ENCODE assay signal across 22 cellular contexts in the genomic region with DNA sequence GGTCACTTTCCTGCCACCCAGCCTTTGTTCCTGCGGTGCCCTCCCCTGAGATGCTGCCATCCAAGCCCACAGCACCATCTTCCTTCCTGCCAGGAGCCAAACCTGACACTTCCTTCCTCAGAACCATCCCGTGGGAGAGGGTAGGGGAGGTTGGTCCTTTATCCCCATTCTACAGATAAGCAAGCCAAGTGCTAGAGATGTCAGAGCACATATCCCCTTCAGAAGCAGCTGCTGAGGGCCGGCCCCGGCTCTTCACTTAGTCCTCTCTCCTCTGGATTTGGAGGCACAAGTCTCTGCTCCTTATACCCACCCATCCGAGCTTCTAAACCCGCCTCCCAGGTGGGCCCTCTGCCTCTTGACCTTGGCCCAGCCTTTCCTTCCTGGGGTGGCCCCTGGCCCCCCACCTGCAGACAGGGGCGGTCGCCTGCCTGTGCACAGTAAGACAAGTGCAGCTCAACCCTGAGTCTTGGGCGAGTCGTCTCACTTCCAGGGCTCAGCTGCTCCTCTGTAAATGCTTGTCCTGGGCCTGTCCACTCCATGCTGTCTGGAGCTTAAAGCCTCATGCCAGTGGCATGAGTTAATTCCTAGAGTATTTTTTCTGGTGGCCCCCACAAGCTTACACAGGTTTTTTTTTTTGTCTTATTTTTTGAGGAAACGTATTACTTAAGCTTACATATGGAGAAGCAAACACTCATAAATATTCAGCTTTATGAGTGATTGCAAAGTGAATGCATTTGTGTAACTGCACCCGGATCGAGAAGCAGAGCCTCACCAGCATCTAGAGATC.
DNase-seq lines count a peak whose midpoint lies in the region; ATAC-seq, FAIRE-seq and TF ChIP-seq lines count a peak whose summit lies in the region.
"Had no signal": no experiment of that assay in that cellular context is flagged by ENCODE, and none has a peak within 500 bp of the region (broad histone marks: within the 10 kb centered on the region; RNA-seq: fewer than 3 reads in every experiment).

No MANE protein-coding gene starts in this region.

- H3K36me3 Mint-ChIP-seq in neural progenitor cell, result no peaks in the 10 kb centered on the region
- no peaks in the 10 kb centered on the region for H3K36me3 Mint-ChIP-seq in T-cell
- H3K36me3 Mint-ChIP-seq: CD14-positive monocyte had no signal

- H3K27ac ChIP-seq in right cardiac atrium (ENCODE audit: low read length), result no peak overlapping the region
- no peak overlapping the region for H3K27ac ChIP-seq in neural progenitor cell
- no peak overlapping the region for H3K27ac ChIP-seq in esophagus squamous epithelium
- H3K27ac ChIP-seq: KMS-11, Peyer's patch, SJCRH30 had no signal

- WGBS in right cardiac atrium, result 86% methylated on average over 13 of the region's 13 CpGs
- 70 to 77% methylated on average over 11 to 13 of the region's 13 CpGs for WGBS in esophagus squamous epithelium, 2 donors

- TF ChIP-seq CTCF in epithelial cell of esophagus (IDR thresholded peaks at IDR 0.05; ENCODE audit: insufficient read depth, low read depth, low read length, missing control alignments), result no peak
- no peak for TF ChIP-seq CTCF in neural progenitor cell (IDR thresholded peaks at IDR 0.05)
- no peak for TF ChIP-seq CTCF in esophagus squamous epithelium (IDR thresholded peaks at IDR 0.05)

- CTCF ChIA-PET in T-cell (lab: Charles Lee), result interaction anchor here in 1 of 2 donors (0.6 kb wide), 1 partner anchor 292 kb away, joined by 3 read pairs; no protein-coding TSS in a partner anchor

- no peak overlapping the region for H2AFZ ChIP-seq in neural progenitor cell (replicated peaks)

- H3F3A ChIP-seq in neural progenitor cell (ENCODE audit: low read depth), result peaks cover 14% of the 10 kb centered on the region

- FAIRE-seq in urothelium cell line (lab: Jason Lieb, UNC), result peak; percentile 32
- FAIRE-seq: D721Med, HepG2 had no signal

- H3K4me1 Mint-ChIP-seq in neural progenitor cell (peaks cover 51% of the 10 kb centered on the region), T-cell (no peaks in the 10 kb centered on the region)
- H3K4me1 Mint-ChIP-seq: CD14-positive monocyte had no signal

- H3K36me3 ChIP-seq in neural progenitor cell (no peaks in the 10 kb centered on the region), esophagus squamous epithelium (no peaks in the 10 kb centered on the region)
- H3K36me3 ChIP-seq: Peyer's patch, SJCRH30 had no signal

- H3K9me3 Mint-ChIP-seq in neural progenitor cell (no peaks in the 10 kb centered on the region), T-cell (no peaks in the 10 kb centered on the region)

- H3K27me3 ChIP-seq in right cardiac atrium (ENCODE audit: control insufficient read depth, insufficient read depth) (no peaks in the 10 kb centered on the region), neural progenitor cell (no peaks in the 10 kb centered on the region), esophagus squamous epithelium (peaks cover 0 to 3% (median 0%) of the 10 kb centered on the region in 4 donors)
- H3K27me3 ChIP-seq: Peyer's patch had no signal

- peak in 2 of 3 donors; percentile 16 to 29 for DNase-seq in right cardiac atrium
- no peak for DNase-seq in Right ventricle myocardium inferior (ENCODE audit: missing footprints)
- peak; percentile 58 for DNase-seq in epithelial cell of esophagus (ENCODE audit: low read depth)
- DNase-seq in neural progenitor cell (ENCODE audit: low spot score), result no peak
- DNase-seq in urothelium cell line (ENCODE audit: low spot score), result no peak
- no peak for DNase-seq in T-cell
- DNase-seq in esophagus squamous epithelium (lab: John Stamatoyannopoulos, UW), result no peak
- DNase-seq: 8988T; EL; GF-D8; NCI-H1105; NCI-H2029 treated with DMSO at 0.1 percent for 48 hours; NCI-H226; NCI-H774; NK-92 treated with Interleukin-12 subunit alpha and Interleukin-12 subunit beta, amount 100 ng/mL, for 24 hours; Peyer's patch; SJCRH30 had no signal

- H3K9ac ChIP-seq in neural progenitor cell, result no peak overlapping the region
- H3K9ac ChIP-seq: KMS-11 had no signal

- H3K4me3 Mint-ChIP-seq in neural progenitor cell, result peak overlapping the region; percentile 7
- H3K4me3 Mint-ChIP-seq in T-cell, result no peak overlapping the region
- H3K4me3 Mint-ChIP-seq: CD14-positive monocyte had no signal

- H3K4me1 ChIP-seq in right cardiac atrium (ENCODE audit: control insufficient read depth, insufficient read depth, low read length) (no peaks in the 10 kb centered on the region), neural progenitor cell (peaks cover 28% of the 10 kb centered on the region), esophagus squamous epithelium (peaks cover 2 to 17% (median 3%) of the 10 kb centered on the region in 3 donors)
- H3K4me1 ChIP-seq: Peyer's patch had no signal

- H4K20me1 ChIP-seq in neural progenitor cell (ENCODE audit: low read depth), result no peaks in the 10 kb centered on the region

- no peaks in the 10 kb centered on the region for H3K79me2 ChIP-seq in neural progenitor cell (ENCODE audit: low read depth)

- TF ChIP-seq POLR2A in esophagus squamous epithelium (IDR thresholded peaks at IDR 0.05), result no peak

- intact Hi-C loops in right cardiac atrium (cut with DNase I), result no loop called here
- intact Hi-C loops in Right ventricle myocardium inferior (cut with DNase I), result no loop called here
- intact Hi-C loops in esophagus squamous epithelium (cut with DNase I), result no loop called here

- peak overlapping the region; percentile 29 for H3K4me2 ChIP-seq in neural progenitor cell
- H3K4me2 ChIP-seq: KMS-11 had no signal

- no peaks in the 10 kb centered on the region for H3K9me3 ChIP-seq in right cardiac atrium (ENCODE audit: control insufficient read depth, low read length)
- H3K9me3 ChIP-seq in neural progenitor cell (ENCODE audit: low read depth), result no peaks in the 10 kb centered on the region
- no peaks in the 10 kb centered on the region for H3K9me3 ChIP-seq in esophagus squamous epithelium
- H3K9me3 ChIP-seq: Peyer's patch, SJCRH30 had no signal

- H3K27ac Mint-ChIP-seq in neural progenitor cell, result peak overlapping the region; percentile 90
- no peak overlapping the region for H3K27ac Mint-ChIP-seq in T-cell
- H3K27ac Mint-ChIP-seq: CD14-positive monocyte had no signal

- POLR2A ChIA-PET in T-cell (lab: Charles Lee), result no interaction called here

- H3K27me3 Mint-ChIP-seq in neural progenitor cell (ENCODE audit: insufficient read depth, low read depth) (peaks cover 8% of the 10 kb centered on the region), T-cell (peaks cover 12 to 13% of the 10 kb centered on the region in 2 donors)

- H3K4me3 ChIP-seq in right cardiac atrium (ENCODE audit: low read length) (no peak overlapping the region), epithelial cell of esophagus (ENCODE audit: low read length) (no peak overlapping the region), neural progenitor cell (no peak overlapping the region), esophagus squamous epithelium (no peak overlapping the region)
- H3K4me3 ChIP-seq: Peyer's patch, SJCRH30 had no signal

- ATAC-seq in right cardiac atrium, result no peak
- no peak for ATAC-seq in Right ventricle myocardium inferior
- ATAC-seq in T-cell (replicated peaks in 1 of 4), result no peak
- ATAC-seq in HG02938 (IDR thresholded peaks at IDR 0.05; ENCODE audit: unreplicated experiment), result no peak

Comparison
In these comparisons a context has a peak if more than half of its experiments do, and no peak if none do; other contexts are left out.
1. DNase-seq: peak in right cardiac atrium (2 of 3) and epithelial cell of esophagus (single experiment); none in Right ventricle myocardium inferior (single experiment), neural progenitor cell (single experiment), urothelium cell line (single experiment), T-cell (0 of 34) and esophagus squamous epithelium (single experiment).